20 cellular contexts compared by ENCODE assay signal in the genomic region with DNA sequence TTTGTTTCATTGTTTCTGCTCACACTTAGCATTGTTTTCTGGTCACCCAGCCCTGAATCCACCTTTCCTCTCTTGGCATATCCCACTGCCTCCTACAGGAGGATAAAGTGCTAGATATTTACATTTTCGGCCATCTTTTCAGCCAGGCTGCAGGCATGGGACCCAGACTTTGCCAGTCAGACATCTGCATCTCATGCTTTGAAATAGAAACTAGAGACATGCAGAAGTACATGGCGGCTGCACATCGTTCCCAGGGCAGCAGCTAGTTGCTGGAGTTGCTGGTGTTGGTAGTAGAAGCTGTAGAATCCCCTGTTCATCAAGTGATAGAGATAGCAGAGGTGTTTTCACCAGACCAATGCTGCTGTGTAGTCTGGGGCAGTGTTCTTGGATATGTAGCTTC. TPM values are rescaled to one million over a fixed set of nuclear protein-coding genes. Genes with fewer than 3 reads are reported as not detected.
DNase-seq lines count a peak whose midpoint lies in the region; FAIRE-seq and TF ChIP-seq lines count a peak whose summit lies in the region.
"Had no signal": no experiment of that assay in that cellular context is flagged by ENCODE, and none has a peak within 500 bp of the region (broad histone marks: within the 10 kb centered on the region; RNA-seq: fewer than 3 reads in every experiment).

No MANE protein-coding gene starts in this region.

- peaks cover 31 to 98% (median 62%) of the 10 kb centered on the region in 4 donors for H3K4me1 ChIP-seq in transverse colon
- H3K4me1 ChIP-seq: uterus had no signal

- TF ChIP-seq POLR2A in transverse colon (IDR thresholded peaks at IDR 0.05): no peak
- no peak for TF ChIP-seq POLR2A in erythroblast (IDR thresholded peaks at IDR 0.05; ENCODE audit: low read length)

- H3K4me3 Mint-ChIP-seq in activated naive CD8-positive, alpha-beta T cell: no peak overlapping the region
- H3K4me3 Mint-ChIP-seq in activated naive CD8-positive, alpha-beta T cell treated with anti-CD3 and anti-CD28 coated beads for 36 hours: no peak overlapping the region
- H3K4me3 Mint-ChIP-seq: natural killer cell treated with Interleukin-12 subunit alpha and Interleukin-12 subunit beta and Interleukin-15 and Interleukin-18, amount 100 ng/mL, for 72 hours; T-helper 1 cell treated with Interleukin-12 subunit alpha and Interleukin-12 subunit beta and Interleukin-4 antibody, amounts not matched to agents 30 μg/mL and 1 μg/mL, for 36 hours had no signal

- DNase-seq in activated naive CD8-positive, alpha-beta T cell treated with anti-CD3 and anti-CD28 coated beads for 36 hours: no peak
- DNase-seq in NAMALWA (ENCODE audit: low spot score) (peak; percentile 12), bronchial epithelial cell (ENCODE audit: low read depth) (no peak), transverse colon (no peak), erythroblast (lab: John Stamatoyannopoulos, UW) (no peak), superior temporal gyrus (ENCODE audit: extremely low spot score) (no peak), T-helper 9 cell (no peak)
- DNase-seq: ACHN; activated effector memory CD4-positive, alpha-beta T cell treated with anti-CD3 and anti-CD28 coated beads, Interleukin-2, amount 50 U/mL, for 16 hours; amygdala; caudate nucleus; NCI-H526; SHP77 treated with DMSO at 0.1 percent for 48 hours; stimulated activated CD4-positive, alpha-beta T cell treated with anti-CD3 and anti-CD28 coated beads, Interleukin-2, amount 100 ng/mL, for 24 hours; uterus had no signal

- no peaks in the 10 kb centered on the region for H3K36me3 ChIP-seq in bronchial epithelial cell (ENCODE audit: control insufficient read depth, insufficient read depth, low read length)
- no peaks in the 10 kb centered on the region for H3K36me3 ChIP-seq in transverse colon
- H3K36me3 ChIP-seq: uterus had no signal

- intact Hi-C loops in transverse colon (cut with DNase I; ENCODE audit: low total_unique reads): no loop called here

- H3K4me1 Mint-ChIP-seq in activated naive CD8-positive, alpha-beta T cell (ENCODE audit: low read depth): peaks cover 82% of the 10 kb centered on the region
- peaks cover 72% of the 10 kb centered on the region for H3K4me1 Mint-ChIP-seq in activated naive CD8-positive, alpha-beta T cell treated with anti-CD3 and anti-CD28 coated beads for 36 hours

- H3K27me3 ChIP-seq in bronchial epithelial cell (ENCODE audit: control insufficient read depth, insufficient read depth, low read length) (no peaks in the 10 kb centered on the region), transverse colon (no peaks in the 10 kb centered on the region)
- H3K27me3 ChIP-seq: uterus had no signal

- peak overlapping the region; percentile 84 to 87 (median 86) for H3K27ac ChIP-seq in transverse colon
- H3K27ac ChIP-seq: C4-2B, uterus had no signal

- FAIRE-seq in bronchial epithelial cell (lab: Jason Lieb, UNC): peak; percentile 18
- FAIRE-seq: G401.6 had no signal

- peak overlapping the region; percentile 69 for H3K27ac Mint-ChIP-seq in activated naive CD8-positive, alpha-beta T cell
- no peak overlapping the region for H3K27ac Mint-ChIP-seq in activated naive CD8-positive, alpha-beta T cell treated with anti-CD3 and anti-CD28 coated beads for 36 hours
- H3K27ac Mint-ChIP-seq: natural killer cell treated with Interleukin-12 subunit alpha and Interleukin-12 subunit beta and Interleukin-15 and Interleukin-18, amount 100 ng/mL, for 72 hours; T-helper 1 cell treated with Interleukin-12 subunit alpha and Interleukin-12 subunit beta and Interleukin-4 antibody, amounts not matched to agents 30 μg/mL and 1 μg/mL, for 36 hours had no signal

- H3K9me3 Mint-ChIP-seq in activated naive CD8-positive, alpha-beta T cell (ENCODE audit: low read depth): no peaks in the 10 kb centered on the region
- no peaks in the 10 kb centered on the region for H3K9me3 Mint-ChIP-seq in activated naive CD8-positive, alpha-beta T cell treated with anti-CD3 and anti-CD28 coated beads for 36 hours
- H3K9me3 Mint-ChIP-seq: natural killer cell treated with Interleukin-12 subunit alpha and Interleukin-12 subunit beta and Interleukin-15 and Interleukin-18, amount 100 ng/mL, for 72 hours; T-helper 1 cell treated with Interleukin-12 subunit alpha and Interleukin-12 subunit beta and Interleukin-4 antibody, amounts not matched to agents 30 μg/mL and 1 μg/mL, for 36 hours had no signal

- TF ChIP-seq EP300 in transverse colon (IDR thresholded peaks at IDR 0.05; ENCODE audit: low read depth): no peak

- H3K36me3 Mint-ChIP-seq in activated naive CD8-positive, alpha-beta T cell: peaks cover 12% of the 10 kb centered on the region
- H3K36me3 Mint-ChIP-seq in activated naive CD8-positive, alpha-beta T cell treated with anti-CD3 and anti-CD28 coated beads for 36 hours: peaks cover 57% of the 10 kb centered on the region

- in situ Hi-C loops in transverse colon (cut with MboI; ENCODE audit: low pct_ligation_motif_present in 1 of 4, low pct_unique_long_range_greater_than_20kb in 1 of 4, low sequenced_read_pairs in 3 of 4): no loop called here

- no peaks in the 10 kb centered on the region for H3K9me3 ChIP-seq in transverse colon
- H3K9me3 ChIP-seq: uterus had no signal

- no peaks in the 10 kb centered on the region for H3K27me3 Mint-ChIP-seq in activated naive CD8-positive, alpha-beta T cell
- no peaks in the 10 kb centered on the region for H3K27me3 Mint-ChIP-seq in activated naive CD8-positive, alpha-beta T cell treated with anti-CD3 and anti-CD28 coated beads for 36 hours
- H3K27me3 Mint-ChIP-seq: natural killer cell treated with Interleukin-12 subunit alpha and Interleukin-12 subunit beta and Interleukin-15 and Interleukin-18, amount 100 ng/mL, for 72 hours had no signal

- no peak overlapping the region for H3K4me3 ChIP-seq in bronchial epithelial cell (ENCODE audit: low read depth, low read length)
- H3K4me3 ChIP-seq in transverse colon: no peak overlapping the region
- H3K4me3 ChIP-seq: uterus had no signal

- 88% methylated on average over 3 of the region's 3 CpGs; no CpG with 5 or more reads in 1 of the 2 donors for WGBS in transverse colon (ENCODE audit: low coverage in 1 of 2), 2 donors

- TF ChIP-seq CTCF in bronchial epithelial cell (IDR thresholded peaks at IDR 0.05; ENCODE audit: insufficient read depth, low read length, severe bottlenecking) (no peak), transverse colon (IDR thresholded peaks at IDR 0.05) (no peak)

RNA-seq across cellular contexts. Expression of a gene that starts 18.7 kb away (rescaled TPM):
- total RNA-seq in activated naive CD8-positive, alpha-beta T cell treated with anti-CD3 and anti-CD28 coated beads for 36 hours: 10 to 100 TPM; 27.8 to 28.4 TPM
- total RNA-seq in bronchial epithelial cell (1.7 and 2.6 TPM in 2 replicates), transverse colon (100 to 1,000 TPM in 3 of 4 donors, 10 to 100 TPM in 1; 74.8 to 176 (median 134) TPM)

RNA-seq across cellular contexts. Expression of a gene that starts 47.1 kb away (rescaled TPM):
- total RNA-seq in activated naive CD8-positive, alpha-beta T cell treated with anti-CD3 and anti-CD28 coated beads for 36 hours: not detected
- total RNA-seq in bronchial epithelial cell: 5.3 and 17.7 TPM in 2 replicates
- 10 to 100 TPM in 1 of 4 donors, 1 to 10 TPM in 2, not detected in 1; 3.0 to 12.2 (median 6.1) TPM for total RNA-seq in transverse colon

RNA-seq across cellular contexts. Expression of a gene that starts 53.8 kb away (rescaled TPM):
- 1 to 10 TPM; 4.7 to 5.0 TPM for total RNA-seq in activated naive CD8-positive, alpha-beta T cell treated with anti-CD3 and anti-CD28 coated beads for 36 hours
- 2.2 and 9.0 TPM in 2 replicates for total RNA-seq in bronchial epithelial cell
- 1,000 to 10,000 TPM in 1 of 4 donors, 100 to 1,000 TPM in 3; 403 to 1,827 (median 457) TPM for total RNA-seq in transverse colon

Comparison
In these comparisons a context has a peak if more than half of its experiments do, and no peak if none do; other contexts are left out.
1. RNA of a gene that starts 53.8 kb away (total RNA-seq): 403 to 1,827 TPM in transverse colon; 2.2 to 9.0 TPM in bronchial epithelial cell and 4.7 to 5.0 TPM in activated naive CD8-positive, alpha-beta T cell treated with anti-CD3 and anti-CD28 coated beads for 36 hours; every median in the first group is over 10 times any median in the second.